In the genomic region with DNA sequence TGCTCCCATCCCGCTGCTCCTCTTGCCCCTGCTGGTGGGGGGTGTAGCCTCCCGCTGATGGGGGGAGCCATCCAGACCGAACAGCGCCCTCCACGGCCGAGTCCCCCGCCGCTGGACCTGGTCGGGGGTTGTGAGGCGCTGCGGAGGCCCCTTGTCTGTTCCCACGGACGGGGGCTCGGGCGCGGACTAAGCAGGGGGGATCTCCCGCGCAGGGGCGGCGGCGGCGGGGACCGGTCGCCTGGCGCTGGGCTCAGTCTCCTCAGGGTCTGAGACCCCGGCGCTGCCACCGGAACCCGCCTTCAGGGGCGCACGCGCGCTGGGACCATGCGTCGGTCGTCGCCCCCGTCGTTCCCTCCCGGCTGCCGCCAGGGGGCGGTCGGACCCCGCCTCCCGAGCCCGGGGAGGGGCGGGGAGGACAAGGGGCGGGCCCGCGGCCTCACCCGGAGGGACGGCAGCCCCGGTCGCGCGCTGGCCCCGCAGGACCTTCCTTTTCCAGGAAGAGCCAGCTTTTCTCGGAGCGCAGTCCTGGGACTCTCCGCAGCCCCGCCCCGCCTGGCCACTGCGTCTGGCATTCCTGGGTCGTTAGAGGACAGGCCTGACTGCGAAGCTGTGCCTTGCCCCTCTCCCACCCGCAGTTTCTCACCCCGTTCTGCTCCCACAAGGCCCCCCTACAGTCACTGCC, we compare ENCODE assay signal across 8 cellular contexts. TPM values are rescaled to one million over a fixed set of nuclear protein-coding genes. Genes with fewer than 3 reads are reported as not detected.
DNase-seq lines count a peak whose midpoint lies in the region; ATAC-seq, FAIRE-seq and TF ChIP-seq lines count a peak whose summit lies in the region.

No MANE protein-coding gene starts in this region.

- peaks cover 3 to 7% of the 10 kb centered on the region in 2 donors for H3K4me1 ChIP-seq in kidney (ENCODE audit: control insufficient read depth in 1 of 2, insufficient read depth in 1 of 2, low read depth in 1 of 2, low read length in 2 of 2)

- peak overlapping the region; percentile 49 to 83 for H3K9ac ChIP-seq in kidney (ENCODE audit: low read length in 2 of 2)

- no peaks in the 10 kb centered on the region for H3K9me3 Mint-ChIP-seq in central memory CD8-positive, alpha-beta T cell

- DNase-seq in NCI-H2107 (lab: John Stamatoyannopoulos, UW), result peak; percentile 34
- no peak for DNase-seq in NCI-H2107 treated with DMSO at 0.1 percent for 48 hours (lab: John Stamatoyannopoulos, UW; ENCODE audit: unreplicated experiment)
- DNase-seq in NCI-H2029 treated with DMSO at 0.1 percent for 48 hours (lab: John Stamatoyannopoulos, UW), result peak; percentile 8
- DNase-seq in activated CD4-positive, CD25-positive, alpha-beta regulatory T cell treated with anti-CD3 and anti-CD28 coated beads, Interleukin-2, amount 50 U/mL, for 16 hours (ENCODE audit: low read depth, low spot score), result peak; percentile 76
- DNase-seq in central memory CD8-positive, alpha-beta T cell (ENCODE audit: low spot score in 2 of 2), result peak; percentile 81 to 84
- peak; percentile 98 for DNase-seq in kidney
- peak; percentile 91 for DNase-seq in stimulated activated CD4-positive, alpha-beta T cell treated with anti-CD3 and anti-CD28 coated beads, Interleukin-15, amount 100 ng/mL, for 24 hours

- H3K36me3 Mint-ChIP-seq in central memory CD8-positive, alpha-beta T cell (ENCODE audit: insufficient read depth), result peaks cover 8% of the 10 kb centered on the region

- H3K4me3 ChIP-seq in kidney (ENCODE audit: low read length in 2 of 2), result peak overlapping the region; percentile 49 to 65

- peak; percentile 94 for TF ChIP-seq CTCF in kidney (IDR thresholded peaks at IDR 0.05; ENCODE audit: borderline replicate concordance, extremely low read depth, insufficient read depth)

- H3K36me3 ChIP-seq in kidney (ENCODE audit: control insufficient read depth in 1 of 2, insufficient read depth in 2 of 2, low read length in 2 of 2), result no peaks in the 10 kb centered on the region

- peak; percentile 72 for ATAC-seq in HG02852 (IDR thresholded peaks at IDR 0.05; ENCODE audit: unreplicated experiment)
- ATAC-seq in central memory CD8-positive, alpha-beta T cell (replicated peaks; ENCODE audit: extremely low read depth, poor library complexity, severe bottlenecking), result peak; percentile 84

- no peaks in the 10 kb centered on the region for H3K9me3 ChIP-seq in kidney (ENCODE audit: control insufficient read depth in 1 of 2, low read length in 2 of 2)

- no peaks in the 10 kb centered on the region for H3K27me3 Mint-ChIP-seq in central memory CD8-positive, alpha-beta T cell

- FAIRE-seq in kidney (lab: Jason Lieb, UNC), result no peak

- H3K4me3 Mint-ChIP-seq in central memory CD8-positive, alpha-beta T cell, result peak overlapping the region; percentile 88

- peak overlapping the region; percentile 77 to 84 for H3K27ac ChIP-seq in kidney (ENCODE audit: low read depth in 2 of 2, low read length in 2 of 2)

- H3K4me1 Mint-ChIP-seq in central memory CD8-positive, alpha-beta T cell, result peaks cover 42% of the 10 kb centered on the region

- intact Hi-C loops in kidney (cut with DNase I), result no loop called here

- peak overlapping the region; percentile 82 for H3K27ac Mint-ChIP-seq in central memory CD8-positive, alpha-beta T cell (ENCODE audit: low read depth)

RNA-seq across cellular contexts. Expression of a gene that starts 6.3 kb away (rescaled TPM):
- 181 TPM for total RNA-seq in kidney
- polyA plus RNA-seq in kidney (ENCODE audit: insufficient read depth, low read depth, low replicate concordance), result 495 TPM

RNA-seq across cellular contexts. Expression of a gene that starts 12.8 kb away (rescaled TPM):
- 1.7 TPM for total RNA-seq in kidney
- 0.65 TPM for polyA plus RNA-seq in kidney (ENCODE audit: insufficient read depth, low read depth, low replicate concordance)

RNA-seq across cellular contexts. Expression of a gene that starts 22.4 kb away (rescaled TPM):
- total RNA-seq in kidney, result 12.1 TPM
- 2.9 TPM for polyA plus RNA-seq in kidney (ENCODE audit: insufficient read depth, low read depth, low replicate concordance)

RNA-seq across cellular contexts. Expression of a gene that starts 35.3 kb away (rescaled TPM):
- total RNA-seq in kidney, result 26.1 TPM
- polyA plus RNA-seq in kidney (ENCODE audit: insufficient read depth, low read depth, low replicate concordance), result 21.2 TPM

RNA-seq across cellular contexts. Expression of a gene that starts 35.4 kb away (rescaled TPM):
- total RNA-seq in kidney, result 61.3 TPM
- polyA plus RNA-seq in kidney (ENCODE audit: insufficient read depth, low read depth, low replicate concordance), result 332 TPM
